8 cellular contexts compared by ENCODE assay signal in the genomic region with DNA sequence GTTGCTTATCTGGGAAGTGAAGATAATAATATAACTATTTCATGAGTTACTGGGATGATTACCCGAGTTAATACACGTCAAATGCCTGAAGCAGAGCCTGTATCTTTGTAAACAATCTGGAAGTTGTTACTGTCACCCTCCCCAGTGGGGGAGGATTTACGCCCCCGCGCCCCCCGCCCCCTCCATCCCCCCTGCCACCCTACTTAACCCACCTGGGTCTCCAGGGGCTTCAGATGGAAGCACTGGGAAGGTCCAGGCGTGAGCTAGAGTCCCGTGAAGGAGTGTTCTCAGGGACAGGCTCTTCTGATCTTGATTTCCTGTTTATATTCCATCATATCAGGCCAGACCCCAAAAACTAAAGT. TPM values are rescaled to one million over a fixed set of nuclear protein-coding genes. Genes with fewer than 3 reads are reported as not detected.
DNase-seq lines count a peak whose midpoint lies in the region; ATAC-seq and TF ChIP-seq lines count a peak whose summit lies in the region.

No MANE protein-coding gene starts in this region.

- peak overlapping the region; percentile 100 for H3K4me2 ChIP-seq in osteoblast (ENCODE audit: insufficient read depth, low read length)

- H3K9me3 Mint-ChIP-seq in CD8-positive, alpha-beta memory T cell, result no peaks in the 10 kb centered on the region
- no peaks in the 10 kb centered on the region for H3K9me3 Mint-ChIP-seq in effector memory CD8-positive, alpha-beta T cell

- peaks cover 16 to 27% (median 26%) of the 10 kb centered on the region in 3 donors for H3K4me1 Mint-ChIP-seq in CD8-positive, alpha-beta memory T cell
- peaks cover 8 to 10% of the 10 kb centered on the region in 2 donors for H3K4me1 Mint-ChIP-seq in effector memory CD8-positive, alpha-beta T cell (ENCODE audit: low read depth in 2 of 2)

- TF ChIP-seq POLR2A in NB4 (IDR thresholded peaks at IDR 0.05; ENCODE audit: extremely low read depth, insufficient read length), result no peak

- no peak for ATAC-seq in effector memory CD8-positive, alpha-beta T cell (replicated peaks)
- ATAC-seq in HG03521 (IDR thresholded peaks at IDR 0.05; ENCODE audit: unreplicated experiment), result no peak

- H3K9me3 ChIP-seq in CD8-positive, alpha-beta memory T cell (ENCODE audit: low read length), result no peaks in the 10 kb centered on the region
- H3K9me3 ChIP-seq in osteoblast (ENCODE audit: low read depth, low read length), result no peaks in the 10 kb centered on the region

- CTCF ChIA-PET in CD8-positive, alpha-beta memory T cell (lab: Charles Lee), result interaction anchor here (1.3 to 3.5 kb wide), 5 partner anchors 14 to 130 kb away, joined by 3 to 32 read pairs (median 3); partner anchors contain the start of gene TYSND1

- H3K27me3 Mint-ChIP-seq in CD8-positive, alpha-beta memory T cell, result no peaks in the 10 kb centered on the region
- peaks cover 0 to 9% of the 10 kb centered on the region in 2 donors for H3K27me3 Mint-ChIP-seq in effector memory CD8-positive, alpha-beta T cell

- H3K4me3 ChIP-seq in CD8-positive, alpha-beta memory T cell (ENCODE audit: low read length), result peak overlapping the region; percentile 79
- H3K4me3 ChIP-seq in NB4 (ENCODE audit: low read depth, low read length), result peak overlapping the region; percentile 84
- peak overlapping the region; percentile 95 for H3K4me3 ChIP-seq in osteoblast (ENCODE audit: insufficient read depth, low read length)

- no peak for TF ChIP-seq CTCF in NB4 (IDR thresholded peaks at IDR 0.05; ENCODE audit: low read depth, low read length)
- no peak for TF ChIP-seq CTCF in osteoblast (IDR thresholded peaks at IDR 0.05; ENCODE audit: extremely low read depth, low read depth, low read length)

- peak overlapping the region; percentile 82 to 96 (median 88) for H3K4me3 Mint-ChIP-seq in CD8-positive, alpha-beta memory T cell
- peak overlapping the region; percentile 87 for H3K4me3 Mint-ChIP-seq in effector memory CD8-positive, alpha-beta T cell

- H3K27ac ChIP-seq in CD8-positive, alpha-beta memory T cell (ENCODE audit: low read depth, low read length), result peak overlapping the region; percentile 75
- peak overlapping the region; percentile 76 for H3K27ac ChIP-seq in osteoblast (ENCODE audit: low read depth, low read length)

- POLR2A ChIA-PET in CD8-positive, alpha-beta memory T cell (lab: Charles Lee), result interaction anchor here (1.1 to 2.2 kb wide), 2 partner anchors 88 to 90 kb away, joined by 4 to 8 read pairs; partner anchors contain the start of gene TYSND1

- peaks cover 0 to 15% (median 3%) of the 10 kb centered on the region in 3 donors for H3K36me3 Mint-ChIP-seq in CD8-positive, alpha-beta memory T cell
- peaks cover 9% of the 10 kb centered on the region for H3K36me3 Mint-ChIP-seq in effector memory CD8-positive, alpha-beta T cell (ENCODE audit: insufficient read depth)

- peaks cover 18% of the 10 kb centered on the region for H4K20me1 ChIP-seq in osteoblast (ENCODE audit: insufficient read depth, low read length)

- H3K27ac Mint-ChIP-seq in CD8-positive, alpha-beta memory T cell, result peak overlapping the region; percentile 84 to 98 (median 94)
- peak overlapping the region; percentile 85 to 88 for H3K27ac Mint-ChIP-seq in effector memory CD8-positive, alpha-beta T cell

- peak overlapping the region; percentile 100 for H2AFZ ChIP-seq in osteoblast (ENCODE audit: low read length)

- peaks cover 35% of the 10 kb centered on the region for H3K79me2 ChIP-seq in osteoblast (ENCODE audit: insufficient read depth, low read length)

- H3K4me1 ChIP-seq in CD8-positive, alpha-beta memory T cell (ENCODE audit: insufficient read depth, low read length), result peaks cover 11% of the 10 kb centered on the region
- peaks cover 13% of the 10 kb centered on the region for H3K4me1 ChIP-seq in osteoblast (ENCODE audit: insufficient read depth, low read length)

- no peaks in the 10 kb centered on the region for H3K27me3 ChIP-seq in CD8-positive, alpha-beta memory T cell (ENCODE audit: insufficient read depth, low read length, poor library complexity, severe bottlenecking)
- H3K27me3 ChIP-seq in osteoblast (ENCODE audit: insufficient read depth, low read length), result no peaks in the 10 kb centered on the region

- DNase-seq in CD8-positive, alpha-beta memory T cell, result no peak
- DNase-seq in NB4 (ENCODE audit: low read depth) (no peak), osteoblast (ENCODE audit: insufficient read length, low spot score, missing footprints) (no peak), NCI-H524 treated with DMSO at 0.1 percent for 48 hours (lab: John Stamatoyannopoulos, UW) (no peak), mucosa of gallbladder (ENCODE audit: low spot score) (no peak)
- DNase-seq in effector memory CD8-positive, alpha-beta T cell, result no peak
- DNase-seq in activated CD8-positive, alpha-beta memory T cell treated with anti-CD3 and anti-CD28 coated beads, Interleukin-2, amount 50 U/mL, for 48 hours, result no peak

- H3K36me3 ChIP-seq in CD8-positive, alpha-beta memory T cell (ENCODE audit: insufficient read depth, low read length), result no peaks in the 10 kb centered on the region
- peaks cover 12% of the 10 kb centered on the region for H3K36me3 ChIP-seq in osteoblast (ENCODE audit: insufficient read depth, low read length)

RNA-seq across cellular contexts. Expression of gene PPA1, which starts 0.7 kb away (rescaled TPM):
- 100 to 1,000 TPM; 358 to 368 TPM for total RNA-seq in CD8-positive, alpha-beta memory T cell
- polyA plus RNA-seq in CD8-positive, alpha-beta memory T cell, result 122 TPM
- total RNA-seq in osteoblast (200 and 219 TPM in 2 replicates), mucosa of gallbladder (148 TPM)

RNA-seq across cellular contexts. Expression of gene NPFFR1, which starts 49.9 kb away (rescaled TPM):
- total RNA-seq in CD8-positive, alpha-beta memory T cell, result not detected
- not detected for polyA plus RNA-seq in CD8-positive, alpha-beta memory T cell
- total RNA-seq in osteoblast, result not detected in 2 replicates
- 0.03 TPM for total RNA-seq in mucosa of gallbladder
